ENCODE assay signal across 9 cellular contexts in genomic region chr14:21768116-21768874, GRCh38.
DNase-seq lines count a peak whose midpoint lies in the region; ATAC-seq and TF ChIP-seq lines count a peak whose summit lies in the region.
"Had no signal": no experiment of that assay in that cellular context is flagged by ENCODE, and none has a peak within 500 bp of the region (broad histone marks: within the 10 kb centered on the region; RNA-seq: fewer than 3 reads in every experiment).

No MANE protein-coding gene starts in this region.

- H3K9ac ChIP-seq in mammary epithelial cell (ENCODE audit: insufficient read depth, low read length), result no peak overlapping the region

- no peaks in the 10 kb centered on the region for H3K36me3 ChIP-seq in mammary epithelial cell (ENCODE audit: insufficient read depth, low read length)

- H3K9me3 Mint-ChIP-seq in natural killer cell, result no peaks in the 10 kb centered on the region

- no peaks in the 10 kb centered on the region for H3K79me2 ChIP-seq in mammary epithelial cell (ENCODE audit: insufficient read depth, low read length)

- WGBS in mammary epithelial cell (ENCODE audit: low coverage, missing lambda C conversion rate), result 30% methylated on average over 3 of the region's 5 CpGs

- peaks cover 10% of the 10 kb centered on the region for H3K4me1 ChIP-seq in mammary epithelial cell (ENCODE audit: insufficient read depth, low read length)

- dilution Hi-C loops in mammary epithelial cell (cut with HindIII; ENCODE audit: low sequenced_read_pairs), result no loop called here

- H3K4me1 Mint-ChIP-seq in natural killer cell, result no peaks in the 10 kb centered on the region
- H3K4me1 Mint-ChIP-seq: IgD-negative memory B cell had no signal

- H3K27me3 ChIP-seq in mammary epithelial cell (ENCODE audit: insufficient read depth, low read length), result no peaks in the 10 kb centered on the region

- H3K4me2 ChIP-seq in mammary epithelial cell (ENCODE audit: insufficient read depth, low read depth, low read length), result no peak overlapping the region

- CTCF ChIA-PET in mammary epithelial cell (lab: Charles Lee; ENCODE audit: low non-redundant PET), result interaction anchor here (0.6 to 1.4 kb wide), 4 partner anchors 64 to 723 kb away, joined by 4 to 7 read pairs (median 5); no protein-coding TSS in a partner anchor

- H3K36me3 Mint-ChIP-seq in natural killer cell, result no peaks in the 10 kb centered on the region
- H3K36me3 Mint-ChIP-seq: IgD-negative memory B cell had no signal

- TF ChIP-seq CTCF in mammary epithelial cell (conservative IDR thresholded peaks at IDR 0.05 in 1 of 2, IDR thresholded peaks at IDR 0.05 in 1 of 2; ENCODE audit: extremely low read depth in 1 of 2, insufficient read depth in 1 of 2, low read depth in 1 of 2, low read length in 2 of 2), result peak; percentile 56 to 65
- TF ChIP-seq CTCF in natural killer cell (IDR thresholded peaks at IDR 0.05), result peak; percentile 56

- BruUV-seq in mammary epithelial cell (replicated peaks; lab: Mats Ljungman, UMichigan), result no TSS peak

- H3K27ac ChIP-seq in mammary epithelial cell (ENCODE audit: insufficient read depth, low read depth, low read length), result no peak overlapping the region

- ATAC-seq in GM19351 (IDR thresholded peaks at IDR 0.05; ENCODE audit: unreplicated experiment) (peak; percentile 81), natural killer cell (peak; percentile 52 to 72 (median 67)), HG03095 (IDR thresholded peaks at IDR 0.05; ENCODE audit: unreplicated experiment) (no peak)

- peaks cover 20 to 39% of the 10 kb centered on the region in 2 donors for H3K27me3 Mint-ChIP-seq in natural killer cell (ENCODE audit: low read depth in 2 of 2)
- H3K27me3 Mint-ChIP-seq: IgD-negative memory B cell had no signal

- intact Hi-C loops in mammary epithelial cell (cut with micrococcal nuclease), result loop anchor here (5.0 kb wide), 1 partner anchor 59 kb away; no protein-coding TSS in a partner anchor
- intact Hi-C loops in natural killer cell (cut with micrococcal nuclease), result no loop called here

- H3K4me3 ChIP-seq in mammary epithelial cell (replicated peaks in 1 of 3; ENCODE audit: insufficient read depth in 1 of 3, low read depth in 2 of 3, low read length in 3 of 3), result no peak overlapping the region

- H3K9me3 ChIP-seq in mammary epithelial cell (replicated peaks; ENCODE audit: insufficient read depth, low read length), result no peaks in the 10 kb centered on the region

- no peak overlapping the region for H3K4me3 Mint-ChIP-seq in natural killer cell

- no peak overlapping the region for H3K27ac Mint-ChIP-seq in natural killer cell
- H3K27ac Mint-ChIP-seq: IgD-negative memory B cell had no signal

- in situ Hi-C loops in mammary epithelial cell (cut with MboI; ENCODE audit: low sequenced_read_pairs in 2 of 2), result no loop called here

- H2AFZ ChIP-seq in mammary epithelial cell (ENCODE audit: low read depth, low read length), result peak overlapping the region; percentile 54

- DNase-seq in COLO829 (ENCODE audit: low spot score), result peak; percentile 50
- DNase-seq in NCI-H82 treated with DMSO at 0.1 percent for 48 hours (lab: John Stamatoyannopoulos, UW; ENCODE audit: unreplicated experiment), result peak; percentile 99
- DNase-seq in mammary epithelial cell, result peak; percentile 24
- DNase-seq in natural killer cell, result no peak
- DNase-seq in anterior cingulate cortex (lab: John Stamatoyannopoulos, UW), result no peak
- no peak for DNase-seq in NCI-H2227 (lab: John Stamatoyannopoulos, UW; ENCODE audit: unreplicated experiment)

- no peaks in the 10 kb centered on the region for H4K20me1 ChIP-seq in mammary epithelial cell (ENCODE audit: insufficient read depth, low read length)

Comparison
In these comparisons a context has a peak if more than half of its experiments do, and no peak if none do; other contexts are left out.
1. DNase-seq: peak in COLO829 (single experiment), NCI-H82 treated with DMSO at 0.1 percent for 48 hours (single experiment) and mammary epithelial cell (single experiment); none in natural killer cell (single experiment), anterior cingulate cortex (0 of 58) and NCI-H2227 (single experiment).